In genomic region chr5:95783661-95784060, GRCh38 we compare ENCODE assay signal across 23 cellular contexts.
"Had no signal": no experiment of that assay in that cellular context is flagged by ENCODE, and none has a peak within 500 bp of the region (broad histone marks: within the 10 kb centered on the region; RNA-seq: fewer than 3 reads in every experiment).

No MANE protein-coding gene starts in this region.

- H3K36me3 ChIP-seq: colonic mucosa, prostate gland, uterus had no signal

- H3K9me3 ChIP-seq: colonic mucosa, esophagus squamous epithelium, prostate gland, spleen, suprapubic skin, transverse colon, upper lobe of right lung, uterus had no signal

- FAIRE-seq: endothelial cell of umbilical vein had no signal

- H3K4me1 ChIP-seq: colonic mucosa, prostate gland, uterus had no signal

- ATAC-seq: left colon; naive thymus-derived CD4-positive, alpha-beta T cell; right cardiac atrium; stimulated activated naive B cell treated with anti-CD40 and anti-IgM and Interleukin-4, amounts not matched to agents 10 μg/mL and 1 μg/mL and 100 μg/mL, for 72 hours; upper lobe of right lung had no signal

- DNase-seq: colonic mucosa; effector memory CD4-positive, alpha-beta T cell; esophagus squamous epithelium; foreskin melanocyte; hypothalamus; immature natural killer cell; islet precursor cell; kidney glomerular epithelial cell; left colon; mesendoderm; midbrain; naive thymus-derived CD4-positive, alpha-beta T cell; nephron progenitor cell; right cardiac atrium; spleen; stimulated activated naive B cell treated with anti-CD40 and anti-IgM and Interleukin-4, amounts not matched to agents 10 μg/mL and 1 μg/mL and 100 μg/mL, for 72 hours; transverse colon; upper lobe of right lung; uterus had no signal

- H3K27me3 ChIP-seq: colonic mucosa, esophagus squamous epithelium, spleen, suprapubic skin, transverse colon, upper lobe of right lung, uterus had no signal

- H3K4me3 ChIP-seq: colonic mucosa, esophagus squamous epithelium, prostate gland, skin epidermis, spleen, suprapubic skin, transverse colon, upper lobe of right lung, uterus had no signal

- H3K27ac ChIP-seq: colonic mucosa, esophagus squamous epithelium, prostate gland, skin epidermis, spleen, suprapubic skin, transverse colon, upper lobe of right lung, uterus had no signal
